Comparison of ENCODE assay signal across 8 cellular contexts in the genomic region with DNA sequence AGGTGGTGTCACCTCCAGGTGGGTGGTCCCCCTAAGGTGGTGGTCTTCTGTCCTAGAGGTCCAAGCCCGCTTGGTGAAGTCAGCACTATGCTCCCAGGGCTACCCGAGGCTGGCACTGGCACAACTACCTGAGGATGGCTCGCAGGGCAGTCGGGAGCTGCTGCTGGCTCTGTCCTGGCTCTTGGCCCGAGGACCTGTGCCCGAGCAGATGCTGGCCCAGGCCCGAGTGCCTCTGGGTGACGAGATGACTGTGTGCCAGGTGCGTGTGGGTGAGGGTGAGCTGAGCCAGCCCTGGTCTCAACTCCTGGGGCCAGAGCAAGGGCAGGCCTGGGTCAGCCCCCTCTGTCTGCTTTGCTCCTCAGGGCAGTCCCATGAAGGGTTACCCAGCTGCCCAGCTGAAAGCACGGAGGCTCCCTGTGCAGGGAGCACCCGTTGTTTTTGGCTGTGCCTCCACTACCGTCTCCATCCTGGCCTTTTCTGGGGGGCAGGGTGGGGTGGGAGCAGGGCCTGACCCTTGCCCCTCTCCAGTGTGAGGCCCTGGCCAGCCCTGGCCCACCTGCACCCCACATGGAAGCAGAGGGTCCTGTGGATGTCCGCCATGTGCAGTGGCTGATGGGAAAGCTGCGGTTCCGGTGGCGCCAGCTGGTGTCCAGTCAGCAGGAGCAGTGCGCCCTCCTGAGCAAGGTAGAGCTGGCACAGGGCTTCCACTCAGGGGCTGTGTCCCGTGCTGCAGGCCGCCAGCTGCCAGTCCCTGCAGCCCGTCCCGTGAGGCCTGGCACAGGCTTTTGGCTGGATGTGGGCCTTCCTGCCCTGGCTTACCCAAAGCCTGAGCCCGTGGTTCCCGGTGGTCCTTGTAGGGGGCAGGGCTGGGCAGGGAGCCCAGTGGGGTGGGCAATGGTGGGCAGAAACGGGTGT. TPM values are rescaled to one million over a fixed set of nuclear protein-coding genes. Genes with fewer than 3 reads are reported as not detected.
A peak's percentile ranks its signal among the peaks of the same experiment; 100 is the strongest.
DNase-seq lines count a peak whose midpoint lies in the region; ATAC-seq and TF ChIP-seq lines count a peak whose summit lies in the region.

No MANE protein-coding gene starts in this region.

- POLR2A ChIA-PET in activated CD4-positive, alpha-beta T cell treated with anti-CD3 and anti-CD28 coated beads, Interleukin-2, amount 10 ng/mL, durations not matched to agents 7 days and 5 days (lab: Charles Lee) = interaction anchor here (0.6 to 1.2 kb wide), 2 partner anchors 9 to 10 kb away, joined by 3 read pairs; no protein-coding TSS in a partner anchor

- ATAC-seq in stimulated activated naive B cell treated with anti-CD40 and anti-IgM and Interleukin-4, amounts not matched to agents 10 μg/mL and 1 μg/mL and 100 μg/mL, for 72 hours (replicated peaks) = no peak
- no peak for ATAC-seq in GM18520 (IDR thresholded peaks at IDR 0.05; ENCODE audit: unreplicated experiment)
- ATAC-seq in GM19324 (IDR thresholded peaks at IDR 0.05; ENCODE audit: low FRiP score, unreplicated experiment) = no peak

- H3K4me3 ChIP-seq in WI38 (ENCODE audit: low read depth, low read length) (peak overlapping the region; percentile 75; the same call in 1 of the 2 replicates), iPS-18c (ENCODE audit: insufficient read depth, low read depth, low read length) (peak overlapping the region; percentile 21), prostate gland (no peak overlapping the region)

- no peaks in the 10 kb centered on the region for H3K9me3 Mint-ChIP-seq in activated CD4-positive, alpha-beta T cell treated with anti-CD3 and anti-CD28 coated beads, Interleukin-2, amount 10 ng/mL, durations not matched to agents 7 days and 5 days
- peaks cover 0 to 2% of the 10 kb centered on the region in 2 donors for H3K9me3 Mint-ChIP-seq in stimulated activated naive B cell treated with anti-CD40 and anti-IgM and Interleukin-4, amounts not matched to agents 10 μg/mL and 1 μg/mL and 100 μg/mL, for 72 hours

- WGBS in prostate gland = 70% methylated on average over 23 of the region's 24 CpGs

- H3K9me3 ChIP-seq in iPS-18c (ENCODE audit: control insufficient read depth, insufficient read depth, low read length) (no peaks in the 10 kb centered on the region), prostate gland (no peaks in the 10 kb centered on the region)

- peaks cover 4% of the 10 kb centered on the region for H3K4me1 ChIP-seq in prostate gland (replicated peaks)

- DNase-seq in activated CD4-positive, alpha-beta T cell treated with anti-CD3 and anti-CD28 coated beads, Interleukin-2, amount 10 ng/mL, durations not matched to agents 7 days and 5 days = no peak
- DNase-seq in activated CD4-positive, alpha-beta T cell treated with anti-CD3 and anti-CD28 coated beads, Interleukin-2, amount 50 U/mL, for 1 hour = no peak
- DNase-seq in stimulated activated naive B cell treated with anti-CD40 and anti-IgM and Interleukin-4, amounts not matched to agents 10 μg/mL and 1 μg/mL and 100 μg/mL, for 72 hours = no peak
- no peak for DNase-seq in prostate gland (ENCODE audit: low spot score)

- no peaks in the 10 kb centered on the region for H3K27me3 Mint-ChIP-seq in activated CD4-positive, alpha-beta T cell treated with anti-CD3 and anti-CD28 coated beads, Interleukin-2, amount 10 ng/mL, durations not matched to agents 7 days and 5 days
- no peaks in the 10 kb centered on the region for H3K27me3 Mint-ChIP-seq in stimulated activated naive B cell treated with anti-CD40 and anti-IgM and Interleukin-4, amounts not matched to agents 10 μg/mL and 1 μg/mL and 100 μg/mL, for 72 hours

- peak overlapping the region; percentile 80 for H3K4me3 Mint-ChIP-seq in activated CD4-positive, alpha-beta T cell treated with anti-CD3 and anti-CD28 coated beads, Interleukin-2, amount 10 ng/mL, durations not matched to agents 7 days and 5 days
- peak overlapping the region; percentile 83 to 87 for H3K4me3 Mint-ChIP-seq in stimulated activated naive B cell treated with anti-CD40 and anti-IgM and Interleukin-4, amounts not matched to agents 10 μg/mL and 1 μg/mL and 100 μg/mL, for 72 hours

- TF ChIP-seq CTCF in WI38 (IDR thresholded peaks at IDR 0.05; ENCODE audit: low read depth, low read length) (no peak), prostate gland (IDR thresholded peaks at IDR 0.05) (no peak)

- peak overlapping the region; percentile 96 for H3K27ac Mint-ChIP-seq in activated CD4-positive, alpha-beta T cell treated with anti-CD3 and anti-CD28 coated beads, Interleukin-2, amount 10 ng/mL, durations not matched to agents 7 days and 5 days
- peak overlapping the region; percentile 92 for H3K27ac Mint-ChIP-seq in stimulated activated naive B cell treated with anti-CD40 and anti-IgM and Interleukin-4, amounts not matched to agents 10 μg/mL and 1 μg/mL and 100 μg/mL, for 72 hours

- TF ChIP-seq POLR2A in prostate gland (IDR thresholded peaks at IDR 0.05) = no peak

- intact Hi-C loops in prostate gland (cut with DNase I) = loop anchor here (5.0 kb wide), 1 partner anchor 45 kb away; no protein-coding TSS in a partner anchor

- no peak overlapping the region for H3K27ac ChIP-seq in prostate gland

- peaks cover 4% of the 10 kb centered on the region for H3K27me3 ChIP-seq in prostate gland (replicated peaks; ENCODE audit: insufficient read depth)

- peaks cover 21% of the 10 kb centered on the region for H3K4me1 Mint-ChIP-seq in activated CD4-positive, alpha-beta T cell treated with anti-CD3 and anti-CD28 coated beads, Interleukin-2, amount 10 ng/mL, durations not matched to agents 7 days and 5 days
- H3K4me1 Mint-ChIP-seq in stimulated activated naive B cell treated with anti-CD40 and anti-IgM and Interleukin-4, amounts not matched to agents 10 μg/mL and 1 μg/mL and 100 μg/mL, for 72 hours = peaks cover 21 to 29% of the 10 kb centered on the region in 2 donors

- peaks cover 12% of the 10 kb centered on the region for H3K36me3 Mint-ChIP-seq in activated CD4-positive, alpha-beta T cell treated with anti-CD3 and anti-CD28 coated beads, Interleukin-2, amount 10 ng/mL, durations not matched to agents 7 days and 5 days (ENCODE audit: low read depth)
- H3K36me3 Mint-ChIP-seq in stimulated activated naive B cell treated with anti-CD40 and anti-IgM and Interleukin-4, amounts not matched to agents 10 μg/mL and 1 μg/mL and 100 μg/mL, for 72 hours = peaks cover 16 to 20% of the 10 kb centered on the region in 2 donors

- H3K36me3 ChIP-seq in prostate gland = no peaks in the 10 kb centered on the region

- CTCF ChIA-PET in activated CD4-positive, alpha-beta T cell treated with anti-CD3 and anti-CD28 coated beads, Interleukin-2, amount 10 ng/mL, durations not matched to agents 7 days and 5 days (lab: Charles Lee) = interaction anchor here (0.9 to 4.1 kb wide), 10 partner anchors 10 to 121 kb away, joined by 3 to 69 read pairs (median 4); no protein-coding TSS in a partner anchor

RNA-seq across cellular contexts. Expression of gene TEDC1, which starts 1.3 kb away (rescaled TPM):
- 10 to 100 TPM; 40.7 to 53.2 TPM for total RNA-seq in activated CD4-positive, alpha-beta T cell treated with anti-CD3 and anti-CD28 coated beads, Interleukin-2, amount 10 ng/mL, durations not matched to agents 7 days and 5 days
- total RNA-seq in prostate gland = 1 to 10 TPM; 7.5 to 8.9 TPM

RNA-seq across cellular contexts. Expression of gene CRIP1, which starts 5.6 kb away (rescaled TPM):
- 100 to 1,000 TPM; 702 to 753 TPM for total RNA-seq in activated CD4-positive, alpha-beta T cell treated with anti-CD3 and anti-CD28 coated beads, Interleukin-2, amount 10 ng/mL, durations not matched to agents 7 days and 5 days
- 10 to 100 TPM in 1 of 2 donors, 1 to 10 TPM in 1; 4.2 to 22.0 TPM for total RNA-seq in prostate gland

RNA-seq across cellular contexts. Expression of gene CRIP2, which starts 17.7 kb away (rescaled TPM):
- total RNA-seq in activated CD4-positive, alpha-beta T cell treated with anti-CD3 and anti-CD28 coated beads, Interleukin-2, amount 10 ng/mL, durations not matched to agents 7 days and 5 days = 1 to 10 TPM in 1 of 2 experiments, under 1 TPM in 1; 0.64 to 1.8 TPM
- total RNA-seq in prostate gland = 100 to 1,000 TPM in 1 of 2 donors, 10 to 100 TPM in 1; 86.7 to 134 TPM

RNA-seq across cellular contexts. Expression of gene TMEM121, which starts 34.1 kb away (rescaled TPM):
- 1 to 10 TPM; 4.6 TPM for total RNA-seq in activated CD4-positive, alpha-beta T cell treated with anti-CD3 and anti-CD28 coated beads, Interleukin-2, amount 10 ng/mL, durations not matched to agents 7 days and 5 days
- 10 to 100 TPM; 11.1 to 15.7 TPM for total RNA-seq in prostate gland

Comparison
In these comparisons a context has a peak if more than half of its experiments do, and no peak if none do; other contexts are left out.
1. H3K4me3 ChIP-seq: peak in WI38 (single experiment) and iPS-18c (single experiment); none in prostate gland (0 of 2).
2. RNA of gene TEDC1, which starts 1.3 kb away (total RNA-seq): 40.7 to 53.2 TPM in activated CD4-positive, alpha-beta T cell treated with anti-CD3 and anti-CD28 coated beads, Interleukin-2, amount 10 ng/mL, durations not matched to agents 7 days and 5 days; 7.5 to 8.9 TPM in prostate gland; every median in the first group is over 4 times any median in the second.
3. RNA of gene CRIP1, which starts 5.6 kb away (total RNA-seq): 702 to 753 TPM in activated CD4-positive, alpha-beta T cell treated with anti-CD3 and anti-CD28 coated beads, Interleukin-2, amount 10 ng/mL, durations not matched to agents 7 days and 5 days; 4.2 to 22.0 TPM in prostate gland; every median in the first group is over 10 times any median in the second.
4. RNA of gene CRIP2, which starts 17.7 kb away (total RNA-seq): 86.7 to 134 TPM in prostate gland; 0.64 to 1.8 TPM in activated CD4-positive, alpha-beta T cell treated with anti-CD3 and anti-CD28 coated beads, Interleukin-2, amount 10 ng/mL, durations not matched to agents 7 days and 5 days; every median in the first group is over 10 times any median in the second.